In genomic region chr10:96830511-96831199, GRCh38 we compare ENCODE assay signal across 8 cellular contexts. TPM values are rescaled to one million over a fixed set of nuclear protein-coding genes. Genes with fewer than 3 reads are reported as not detected.
A peak's percentile ranks its signal among the peaks of the same experiment; 100 is the strongest.
DNase-seq lines count a peak whose midpoint lies in the region; ATAC-seq, FAIRE-seq and TF ChIP-seq lines count a peak whose summit lies in the region.

No MANE protein-coding gene starts in this region.

- H4K8ac ChIP-seq in H1 (ENCODE audit: extremely low read depth, insufficient read depth, low read length) = no peak overlapping the region

- no peaks in the 10 kb centered on the region; a peak in 1 of 4 replicates for H3K9me3 ChIP-seq in H1 (ENCODE audit: insufficient read depth in 2 of 2, low read depth in 1 of 2, low read length in 1 of 2)

- H3K27ac Mint-ChIP-seq in activated CD8-positive, alpha-beta T cell treated with anti-CD3 and anti-CD28 coated beads for 36 hours = peak overlapping the region; percentile 85
- peak overlapping the region; percentile 83 to 96 (median 91) for H3K27ac Mint-ChIP-seq in naive thymus-derived CD8-positive, alpha-beta T cell
- H3K27ac Mint-ChIP-seq in stimulated activated naive B cell treated with anti-CD40 and anti-IgM and Interleukin-4, amounts not matched to agents 10 μg/mL and 1 μg/mL and 100 μg/mL, for 72 hours = peak overlapping the region; percentile 65

- FAIRE-seq in H1 (lab: Jason Lieb, UNC) = peak; percentile 83

- H3K36me3 ChIP-seq in H1 (ENCODE audit: control insufficient read depth in 2 of 4, insufficient read depth in 4 of 4, low read length in 3 of 4) = no peaks in the 10 kb centered on the region

- no peak overlapping the region for H3K18ac ChIP-seq in H1 (ENCODE audit: extremely low read depth, low read length)

- H3K4me1 ChIP-seq in H1 (replicated peaks in 1 of 4; ENCODE audit: control insufficient read depth in 3 of 4, insufficient read depth in 4 of 4, low read length in 3 of 4) = peaks cover 0 to 3% (median 0%) of the 10 kb centered on the region in 4 experiments; a peak in 2 of 7 replicates

- no peak overlapping the region for H3K56ac ChIP-seq in H1 (replicated peaks; ENCODE audit: insufficient read length, low read depth, low read length)

- H4K91ac ChIP-seq in H1 (replicated peaks; ENCODE audit: insufficient read length, low read length) = no peak overlapping the region

- intact Hi-C loops in activated CD8-positive, alpha-beta T cell treated with anti-CD3 and anti-CD28 coated beads for 36 hours (cut with micrococcal nuclease) = loop anchor here (2.0 to 10.0 kb wide), 4 partner anchors 66 to 204 kb away; no protein-coding TSS in a partner anchor

- TF ChIP-seq CTCF in AG10803 (conservative IDR thresholded peaks at IDR 0.05; ENCODE audit: low read length) (peak; percentile 91), H1 (IDR thresholded peaks at IDR 0.05; ENCODE audit: control extremely low read depth in 1 of 3, insufficient read depth in 1 of 3, low read depth in 1 of 3, low read length in 3 of 3) (peak; percentile 46 to 78 (median 76))
- TF ChIP-seq CTCF in activated CD8-positive, alpha-beta T cell treated with anti-CD3 and anti-CD28 coated beads for 36 hours (IDR thresholded peaks at IDR 0.05) = peak; percentile 91

- POLR2A ChIA-PET in activated CD8-positive, alpha-beta T cell treated with anti-CD3 and anti-CD28 coated beads for 36 hours (lab: Charles Lee) = no interaction called here
- POLR2A ChIA-PET in H1 (lab: Charles Lee; ENCODE audit: partially characterized antibody) = no interaction called here
- POLR2A ChIA-PET in naive thymus-derived CD8-positive, alpha-beta T cell (lab: Charles Lee) = no interaction called here

- H2BK12ac ChIP-seq in H1 (ENCODE audit: low read depth, low read length) = no peak overlapping the region

- peaks cover 1 to 21% of the 10 kb centered on the region in 2 experiments; a peak in 3 of 4 replicates for H3K79me2 ChIP-seq in H1 (ENCODE audit: control insufficient read depth in 1 of 2, insufficient read depth in 2 of 2, low read length in 2 of 2)

- H2BK120ac ChIP-seq in H1 (replicated peaks; ENCODE audit: low read depth, low read length) = no peak overlapping the region

- peaks cover 38% of the 10 kb centered on the region for H3K4me1 Mint-ChIP-seq in activated CD8-positive, alpha-beta T cell treated with anti-CD3 and anti-CD28 coated beads for 36 hours (ENCODE audit: low read depth)
- H3K4me1 Mint-ChIP-seq in naive thymus-derived CD8-positive, alpha-beta T cell = peaks cover 16 to 43% (median 37%) of the 10 kb centered on the region in 4 donors
- peaks cover 17 to 53% of the 10 kb centered on the region in 2 donors for H3K4me1 Mint-ChIP-seq in stimulated activated naive B cell treated with anti-CD40 and anti-IgM and Interleukin-4, amounts not matched to agents 10 μg/mL and 1 μg/mL and 100 μg/mL, for 72 hours

- no peak overlapping the region for H3K9ac ChIP-seq in H1 (replicated peaks in 1 of 4; ENCODE audit: extremely low read depth in 1 of 4, low read depth in 3 of 4, low read length in 3 of 4)

- H3K4me2 ChIP-seq in H1 (ENCODE audit: insufficient read depth in 1 of 2, low read depth in 2 of 2, low read length in 2 of 2) = peak overlapping the region; percentile 73 to 86

- no peak overlapping the region for H4K5ac ChIP-seq in H1 (ENCODE audit: insufficient read length, low read depth, low read length)

- H3K36me3 Mint-ChIP-seq in activated CD8-positive, alpha-beta T cell treated with anti-CD3 and anti-CD28 coated beads for 36 hours (ENCODE audit: low read depth) = peaks cover 10% of the 10 kb centered on the region
- no peaks in the 10 kb centered on the region for H3K36me3 Mint-ChIP-seq in naive thymus-derived CD8-positive, alpha-beta T cell
- peaks cover 11 to 14% of the 10 kb centered on the region in 2 donors for H3K36me3 Mint-ChIP-seq in stimulated activated naive B cell treated with anti-CD40 and anti-IgM and Interleukin-4, amounts not matched to agents 10 μg/mL and 1 μg/mL and 100 μg/mL, for 72 hours

- H3K27ac ChIP-seq in H1 (ENCODE audit: low read depth, low read length) = no peak overlapping the region

- no peaks in the 10 kb centered on the region for H3K79me1 ChIP-seq in H1 (ENCODE audit: low read depth, low read length)

- no peak overlapping the region for H3K4ac ChIP-seq in H1 (replicated peaks; ENCODE audit: insufficient read length, low read depth, low read length)

- H3K9me3 Mint-ChIP-seq in activated CD8-positive, alpha-beta T cell treated with anti-CD3 and anti-CD28 coated beads for 36 hours = no peaks in the 10 kb centered on the region
- peaks cover 0 to 2% (median 0%) of the 10 kb centered on the region in 9 donors for H3K9me3 Mint-ChIP-seq in naive thymus-derived CD8-positive, alpha-beta T cell
- no peaks in the 10 kb centered on the region for H3K9me3 Mint-ChIP-seq in stimulated activated naive B cell treated with anti-CD40 and anti-IgM and Interleukin-4, amounts not matched to agents 10 μg/mL and 1 μg/mL and 100 μg/mL, for 72 hours

- peaks cover 4% of the 10 kb centered on the region; the same call in 1 of the 2 replicates for H3K23me2 ChIP-seq in H1 (ENCODE audit: low read depth, low read length)

- H2AFZ ChIP-seq in H1 (ENCODE audit: low read length) = no peak overlapping the region

- no peak for ATAC-seq in activated CD8-positive, alpha-beta T cell treated with anti-CD3 and anti-CD28 coated beads for 36 hours
- ATAC-seq in naive thymus-derived CD8-positive, alpha-beta T cell = peak in 1 of 2 donors; percentile 10
- ATAC-seq in stimulated activated naive B cell treated with anti-CD40 and anti-IgM and Interleukin-4, amounts not matched to agents 10 μg/mL and 1 μg/mL and 100 μg/mL, for 72 hours (replicated peaks) = no peak
- no peak for ATAC-seq in HG03354 (IDR thresholded peaks at IDR 0.05; ENCODE audit: poor library complexity, severe bottlenecking, unreplicated experiment)

- H2BK5ac ChIP-seq in H1 (ENCODE audit: low read depth, low read length) = no peak overlapping the region

- H3K27me3 Mint-ChIP-seq in activated CD8-positive, alpha-beta T cell treated with anti-CD3 and anti-CD28 coated beads for 36 hours = no peaks in the 10 kb centered on the region
- no peaks in the 10 kb centered on the region for H3K27me3 Mint-ChIP-seq in naive thymus-derived CD8-positive, alpha-beta T cell
- H3K27me3 Mint-ChIP-seq in stimulated activated naive B cell treated with anti-CD40 and anti-IgM and Interleukin-4, amounts not matched to agents 10 μg/mL and 1 μg/mL and 100 μg/mL, for 72 hours = no peaks in the 10 kb centered on the region

- peak overlapping the region; percentile 54 for H3K4me3 Mint-ChIP-seq in activated CD8-positive, alpha-beta T cell treated with anti-CD3 and anti-CD28 coated beads for 36 hours
- H3K4me3 Mint-ChIP-seq in naive thymus-derived CD8-positive, alpha-beta T cell = peak overlapping the region; percentile 51 to 96 (median 85)
- H3K4me3 Mint-ChIP-seq in stimulated activated naive B cell treated with anti-CD40 and anti-IgM and Interleukin-4, amounts not matched to agents 10 μg/mL and 1 μg/mL and 100 μg/mL, for 72 hours = peak overlapping the region; percentile 29 to 65

- peak; percentile 58 for DNase-seq in AG10803 (ENCODE audit: low read depth)
- DNase-seq in GM19240 (ENCODE audit: insufficient read length, low spot score) = peak; percentile 43
- peak; percentile 65 for DNase-seq in NCI-H460 (ENCODE audit: extremely low read depth, low read depth)
- peak; percentile 92 for DNase-seq in activated CD8-positive, alpha-beta T cell treated with anti-CD3 and anti-CD28 coated beads for 36 hours
- DNase-seq in H1 (ENCODE audit: low read depth in 1 of 2, low spot score in 2 of 2) = peak in 1 of 2 experiments; percentile 86
- DNase-seq in naive thymus-derived CD8-positive, alpha-beta T cell = peak; percentile 49 to 88 (median 78)
- peak; percentile 75 for DNase-seq in stimulated activated naive B cell treated with anti-CD40 and anti-IgM and Interleukin-4, amounts not matched to agents 10 μg/mL and 1 μg/mL and 100 μg/mL, for 72 hours

- no peak overlapping the region for H3K23ac ChIP-seq in H1 (ENCODE audit: insufficient read length)

- no peak for TF ChIP-seq EP300 in H1 (IDR thresholded peaks at IDR 0.05; ENCODE audit: borderline replicate concordance in 1 of 2, low read depth in 2 of 2, low read length in 2 of 2)

- no peak for TF ChIP-seq POLR2A in H1 (IDR thresholded peaks at IDR 0.05; ENCODE audit: control extremely low read depth in 1 of 2, low read depth in 2 of 2, low read length in 2 of 2)

- TF ChIP-seq RAD21 in H1 (IDR thresholded peaks at IDR 0.05 in 1 of 2, conservative IDR thresholded peaks at IDR 0.05 in 1 of 2; ENCODE audit: low read depth in 2 of 2, low read length in 2 of 2) = peak; percentile 75 to 80

- H4K20me1 ChIP-seq in H1 (replicated peaks in 1 of 2; ENCODE audit: control insufficient read depth in 1 of 2, insufficient read depth in 2 of 2, low read length in 2 of 2) = no peaks in the 10 kb centered on the region

- CTCF ChIA-PET in activated CD8-positive, alpha-beta T cell treated with anti-CD3 and anti-CD28 coated beads for 36 hours (lab: Charles Lee) = interaction anchor here (1.0 to 1.3 kb wide), 3 partner anchors 66 to 195 kb away, joined by 4 to 5 read pairs (median 4); no protein-coding TSS in a partner anchor
- CTCF ChIA-PET in H1 (lab: Charles Lee; ENCODE audit: partially characterized antibody) = interaction anchor here (0.8 to 5.1 kb wide), 6 partner anchors 9 to 190 kb away, joined by 3 to 57 read pairs (median 6); no protein-coding TSS in a partner anchor

- no peak overlapping the region; the same call in 1 of the 2 replicates for H2BK15ac ChIP-seq in H1 (ENCODE audit: low read length)

- no peak overlapping the region for H2BK20ac ChIP-seq in H1 (ENCODE audit: low read length)

- no peak overlapping the region for H2AK5ac ChIP-seq in H1 (ENCODE audit: low read depth, low read length)

- 22% methylated on average over 17 of the region's 17 CpGs; no CpG with 5 or more reads in 1 of the 2 experiments for WGBS in H1 (ENCODE audit: extremely low coverage in 1 of 2, insufficient coverage in 1 of 2, insufficient read length in 1 of 2, insufficient replicate concordance in 2 of 2, low coverage in 1 of 2, low lambda C conversion rate in 2 of 2, missing lambda C conversion rate in 1 of 2), 2 experiments

- H3K4me3 ChIP-seq in AG10803 (ENCODE audit: low read length) (no peak overlapping the region), H1 (ENCODE audit: extremely low read depth in 1 of 4, insufficient read depth in 2 of 4, low read depth in 3 of 4, low read length in 4 of 4) (peak overlapping the region; percentile 55 to 91 (median 72); a peak in 5 of 8 replicates)

- no peak overlapping the region for H3K14ac ChIP-seq in H1 (ENCODE audit: insufficient read length)

- H3K27me3 ChIP-seq in H1 (replicated peaks in 1 of 4; ENCODE audit: control insufficient read depth in 3 of 4, extremely low read depth in 1 of 4, insufficient read depth in 3 of 4, low read length in 3 of 4) = no peaks in the 10 kb centered on the region; a peak in 1 of 7 replicates

RNA-seq across cellular contexts. Expression of gene LCOR, which starts 1.4 kb away (rescaled TPM):
- 12.8 and 16.2 TPM in 2 replicates for total RNA-seq in NCI-H460 (2014; rRNA removed; shearing (Covaris generic))
- 8.8 and 14.5 TPM in 2 replicates for polyA plus RNA-seq in NCI-H460 (2014; cell fraction: nucleus; rRNA removed)
- 10 to 100 TPM; 20.6 to 24.3 TPM for total RNA-seq in activated CD8-positive, alpha-beta T cell treated with anti-CD3 and anti-CD28 coated beads for 36 hours
- total RNA-seq in H1 (2021; fragmentation: NEBNext Ultra II Directional; extraction: Animal tissue kit (Norgen Biotek cat#: 25700)) = 21.9 and 25.5 TPM in 2 replicates
- 3.0 and 4.7 TPM in 2 replicates for polyA plus RNA-seq in H1 (2011; rRNA removed)
- 4.5 TPM for polyA plus RNA-seq in H1 (2011; cell fraction: cytosol; rRNA removed)
- 6.2 TPM for polyA plus RNA-seq in H1 (2011; cell fraction: nucleus; rRNA removed)
- 4.3 to 7.6 TPM (median 5.9 TPM) in 4 replicates for polyA plus RNA-seq in H1 (2012, experiment 1 of 2)
- 0.45 TPM for polyA plus RNA-seq in H1 (2012, experiment 2 of 2)
- polyA plus RNA-seq in H1 (2013, experiment 1 of 2) = 5.6 TPM
- 5.2 TPM for polyA plus RNA-seq in H1 (2013, experiment 2 of 2)
- 34.9 and 35.0 TPM in 2 replicates for polyA minus RNA-seq in H1 (2011; rRNA and poly(A)+ RNA removed)
- 15.0 TPM for polyA minus RNA-seq in H1 (2011; cell fraction: cytosol; rRNA and poly(A)+ RNA removed)
- polyA minus RNA-seq in H1 (2011; cell fraction: nucleus; rRNA and poly(A)+ RNA removed) = 51.1 TPM
- 10 to 100 TPM; 50.2 to 51.2 TPM for total RNA-seq in naive thymus-derived CD8-positive, alpha-beta T cell
- polyA plus RNA-seq in naive thymus-derived CD8-positive, alpha-beta T cell = 10 to 100 TPM; 18.9 to 26.6 (median 19.3) TPM
